In genomic region chr22:21559345-21560125, GRCh38 we compare ENCODE assay signal across 2 cellular contexts. TPM values are rescaled to one million over a fixed set of nuclear protein-coding genes. Genes with fewer than 3 reads are reported as not detected.
"Had no signal": no experiment of that assay in that cellular context is flagged by ENCODE, and none has a peak within 500 bp of the region (broad histone marks: within the 10 kb centered on the region; RNA-seq: fewer than 3 reads in every experiment).

No MANE protein-coding gene starts in this region.

RNA-seq across cellular contexts. Expression of gene RIMBP3C, which starts 8.3 kb away (rescaled TPM):
- total RNA-seq: RPMI7951 had no signal
- polyA plus RNA-seq: aorta had no signal
